ENCODE assay signal across 21 cellular contexts in the genomic region with DNA sequence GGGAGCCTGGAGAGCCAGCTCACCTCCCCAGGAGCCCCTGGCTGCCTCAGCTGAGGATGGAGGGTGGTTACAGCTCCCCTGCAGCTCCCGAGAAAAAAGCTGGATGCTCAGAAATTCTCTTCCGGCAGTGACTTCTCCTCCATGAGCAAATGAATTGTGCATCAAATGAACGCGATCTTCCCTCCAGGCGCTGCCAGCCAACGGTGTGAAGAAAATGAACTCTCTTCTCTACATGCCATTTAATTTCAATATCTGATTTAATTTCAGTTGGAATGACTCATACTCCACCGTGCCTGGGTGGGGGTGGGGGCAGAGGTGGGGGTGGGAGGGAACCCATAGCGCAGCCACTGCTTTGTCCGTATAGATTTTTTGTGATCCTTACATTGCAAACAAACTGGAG.
"Had no signal": no experiment of that assay in that cellular context is flagged by ENCODE, and none has a peak within 500 bp of the region (broad histone marks: within the 10 kb centered on the region; RNA-seq: fewer than 3 reads in every experiment).

No MANE protein-coding gene starts in this region.

- H3K27ac ChIP-seq: SJCRH30 had no signal

- H3K4me1 ChIP-seq: SJCRH30 had no signal

- H3K36me3 ChIP-seq: MG63, SJCRH30 had no signal

- H3K4me3 ChIP-seq: MG63, SJCRH30 had no signal

- H3K9me3 ChIP-seq: MG63, SJCRH30 had no signal

- DNase-seq: IMR-90; Karpas-422; KG1; MG63; NCI-H1092; NCI-H1105 treated with DMSO at 0.1 percent for 48 hours; NCI-H1417 treated with DMSO at 0.1 percent for 48 hours; NCI-H146; NCI-H1694 treated with DMSO at 0.1 percent for 48 hours; NCI-H1930; NCI-H2081; NCI-H2107; NCI-H2227 treated with DMSO at 0.1 percent for 48 hours; NCI-H524; NCI-H526 treated with DMSO at 0.1 percent for 48 hours; NCI-H748 treated with DMSO at 0.1 percent for 48 hours; NK-92 treated with Interleukin-12 subunit alpha and Interleukin-12 subunit beta, amount 100 ng/mL, for 24 hours; PC-3; SHP77 treated with DMSO at 0.1 percent for 48 hours; SJCRH30; SW 1271 had no signal
